Comparison of ENCODE assay signal across 14 cellular contexts in the genomic region with DNA sequence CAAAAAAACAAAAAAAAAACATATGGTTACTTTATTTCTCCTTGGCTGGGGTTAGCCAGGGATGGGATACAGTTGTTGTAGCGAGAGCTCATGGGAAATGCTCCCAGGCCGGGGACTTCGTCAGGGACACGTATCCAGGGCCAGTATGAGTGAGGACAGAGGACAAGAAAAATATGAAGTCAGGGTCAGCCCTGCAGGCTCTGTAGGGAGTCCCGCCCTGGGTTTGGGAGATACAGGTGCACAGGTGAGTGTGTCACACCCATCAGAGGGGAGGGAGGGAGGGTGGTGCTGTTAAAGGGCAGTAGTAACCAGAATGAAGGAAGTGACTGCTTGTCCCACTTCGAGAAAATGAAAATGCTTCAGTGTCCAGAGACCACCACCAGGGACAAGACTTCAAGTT. TPM values are rescaled to one million over a fixed set of nuclear protein-coding genes. Genes with fewer than 3 reads are reported as not detected.
DNase-seq lines count a peak whose midpoint lies in the region; ATAC-seq and TF ChIP-seq lines count a peak whose summit lies in the region.
"Had no signal": no experiment of that assay in that cellular context is flagged by ENCODE, and none has a peak within 500 bp of the region (broad histone marks: within the 10 kb centered on the region; RNA-seq: fewer than 3 reads in every experiment).

No MANE protein-coding gene starts in this region.

- CTCF ChIA-PET in activated CD8-positive, alpha-beta memory T cell treated with anti-CD3 and anti-CD28 coated beads, Interleukin-2, amount 10 ng/mL, durations not matched to agents 7 days and 5 days (lab: Charles Lee), result interaction anchor here (1.0 to 5.4 kb wide), 8 partner anchors 9 to 171 kb away, joined by 3 to 134 read pairs (median 7); no protein-coding TSS in a partner anchor
- CTCF ChIA-PET in activated CD4-positive, alpha-beta memory T cell treated with anti-CD3 and anti-CD28 coated beads for 36 hours (lab: Charles Lee), result interaction anchor here (0.6 to 6.7 kb wide), 9 partner anchors 9 to 396 kb away, joined by 3 to 192 read pairs (median 4); no protein-coding TSS in a partner anchor

- H3K27me3 Mint-ChIP-seq in activated CD8-positive, alpha-beta memory T cell treated with anti-CD3 and anti-CD28 coated beads, Interleukin-2, amount 10 ng/mL, durations not matched to agents 7 days and 5 days, result no peaks in the 10 kb centered on the region
- no peaks in the 10 kb centered on the region for H3K27me3 Mint-ChIP-seq in activated CD4-positive, alpha-beta memory T cell treated with anti-CD3 and anti-CD28 coated beads for 36 hours
- no peaks in the 10 kb centered on the region for H3K27me3 Mint-ChIP-seq in stimulated activated memory B cell treated with anti-CD40 and anti-IgM and Interleukin-4, amounts not matched to agents 10 μg/mL and 1 μg/mL and 100 μg/mL, for 72 hours

- H3K27ac Mint-ChIP-seq in activated CD8-positive, alpha-beta memory T cell treated with anti-CD3 and anti-CD28 coated beads, Interleukin-2, amount 10 ng/mL, durations not matched to agents 7 days and 5 days, result peak overlapping the region; percentile 56
- H3K27ac Mint-ChIP-seq in activated CD4-positive, alpha-beta memory T cell treated with anti-CD3 and anti-CD28 coated beads for 36 hours, result peak overlapping the region; percentile 67
- H3K27ac Mint-ChIP-seq in stimulated activated memory B cell treated with anti-CD40 and anti-IgM and Interleukin-4, amounts not matched to agents 10 μg/mL and 1 μg/mL and 100 μg/mL, for 72 hours, result peak overlapping the region; percentile 74

- DNase-seq in activated CD8-positive, alpha-beta memory T cell treated with anti-CD3 and anti-CD28 coated beads, Interleukin-2, amount 10 ng/mL, durations not matched to agents 7 days and 5 days, result no peak
- DNase-seq in activated CD8-positive, alpha-beta memory T cell treated with anti-CD3 and anti-CD28 coated beads, Interleukin-2, amount 50 U/mL, for 48 hours, result no peak
- DNase-seq in activated CD4-positive, alpha-beta memory T cell treated with anti-CD3 and anti-CD28 coated beads for 36 hours, result no peak
- DNase-seq in foreskin keratinocyte (no peak), MV-4-11 (lab: John Stamatoyannopoulos, UW) (no peak), COR-L47 (lab: John Stamatoyannopoulos, UW) (no peak)
- DNase-seq in stimulated activated CD4-positive, alpha-beta T cell treated with anti-CD3 and anti-CD28 coated beads, Interleukin-1b, Interleukin-23, amount 100 ng/mL, for 48 hours, result no peak
- DNase-seq: activated CD4-positive, alpha-beta T cell treated with anti-CD3 and anti-CD28 coated beads, Interleukin-2, amount 50 U/mL, for 1 hour; DMS53; Kasumi-1; NCI-H2107; nephron progenitor cell; spleen had no signal

- H3K4me1 Mint-ChIP-seq in activated CD8-positive, alpha-beta memory T cell treated with anti-CD3 and anti-CD28 coated beads, Interleukin-2, amount 10 ng/mL, durations not matched to agents 7 days and 5 days, result peaks cover 18% of the 10 kb centered on the region
- H3K4me1 Mint-ChIP-seq in activated CD4-positive, alpha-beta memory T cell treated with anti-CD3 and anti-CD28 coated beads for 36 hours (ENCODE audit: low read depth), result peaks cover 48% of the 10 kb centered on the region
- H3K4me1 Mint-ChIP-seq in stimulated activated memory B cell treated with anti-CD40 and anti-IgM and Interleukin-4, amounts not matched to agents 10 μg/mL and 1 μg/mL and 100 μg/mL, for 72 hours, result peaks cover 40% of the 10 kb centered on the region

- intact Hi-C loops in activated CD4-positive, alpha-beta memory T cell treated with anti-CD3 and anti-CD28 coated beads for 36 hours (cut with micrococcal nuclease), result no loop called here

- H3K36me3 Mint-ChIP-seq in activated CD8-positive, alpha-beta memory T cell treated with anti-CD3 and anti-CD28 coated beads, Interleukin-2, amount 10 ng/mL, durations not matched to agents 7 days and 5 days, result peaks cover 29% of the 10 kb centered on the region
- peaks cover 16% of the 10 kb centered on the region for H3K36me3 Mint-ChIP-seq in activated CD4-positive, alpha-beta memory T cell treated with anti-CD3 and anti-CD28 coated beads for 36 hours
- H3K36me3 Mint-ChIP-seq in stimulated activated memory B cell treated with anti-CD40 and anti-IgM and Interleukin-4, amounts not matched to agents 10 μg/mL and 1 μg/mL and 100 μg/mL, for 72 hours, result peaks cover 35% of the 10 kb centered on the region

- ATAC-seq in activated CD8-positive, alpha-beta memory T cell treated with anti-CD3 and anti-CD28 coated beads, Interleukin-2, amount 10 ng/mL, durations not matched to agents 7 days and 5 days, result no peak
- peak; percentile 18 for ATAC-seq in foreskin keratinocyte
- no peak for ATAC-seq in stimulated activated memory B cell treated with anti-CD40 and anti-IgM and Interleukin-4, amounts not matched to agents 10 μg/mL and 1 μg/mL and 100 μg/mL, for 72 hours

- no peaks in the 10 kb centered on the region for H3K9me3 Mint-ChIP-seq in activated CD8-positive, alpha-beta memory T cell treated with anti-CD3 and anti-CD28 coated beads, Interleukin-2, amount 10 ng/mL, durations not matched to agents 7 days and 5 days (ENCODE audit: low read depth)
- no peaks in the 10 kb centered on the region for H3K9me3 Mint-ChIP-seq in activated CD4-positive, alpha-beta memory T cell treated with anti-CD3 and anti-CD28 coated beads for 36 hours
- H3K9me3 Mint-ChIP-seq in stimulated activated memory B cell treated with anti-CD40 and anti-IgM and Interleukin-4, amounts not matched to agents 10 μg/mL and 1 μg/mL and 100 μg/mL, for 72 hours, result no peaks in the 10 kb centered on the region
- H3K9me3 Mint-ChIP-seq: nephron progenitor cell had no signal

- H3K4me3 Mint-ChIP-seq in activated CD8-positive, alpha-beta memory T cell treated with anti-CD3 and anti-CD28 coated beads, Interleukin-2, amount 10 ng/mL, durations not matched to agents 7 days and 5 days, result no peak overlapping the region
- H3K4me3 Mint-ChIP-seq in activated CD4-positive, alpha-beta memory T cell treated with anti-CD3 and anti-CD28 coated beads for 36 hours, result no peak overlapping the region
- no peak overlapping the region for H3K4me3 Mint-ChIP-seq in stimulated activated memory B cell treated with anti-CD40 and anti-IgM and Interleukin-4, amounts not matched to agents 10 μg/mL and 1 μg/mL and 100 μg/mL, for 72 hours
- H3K4me3 Mint-ChIP-seq: nephron progenitor cell had no signal

- no peaks in the 10 kb centered on the region for H3K27me3 ChIP-seq in foreskin keratinocyte
- H3K27me3 ChIP-seq: spleen had no signal

- no peaks in the 10 kb centered on the region for H3K4me1 ChIP-seq in foreskin keratinocyte

- POLR2A ChIA-PET in activated CD4-positive, alpha-beta memory T cell treated with anti-CD3 and anti-CD28 coated beads for 36 hours (lab: Charles Lee), result no interaction called here

- TF ChIP-seq CTCF in foreskin keratinocyte (conservative IDR thresholded peaks at IDR 0.05), result no peak

- no peak overlapping the region for H3K27ac ChIP-seq in foreskin keratinocyte

RNA-seq across cellular contexts. Expression of a gene that starts 55.6 kb away (rescaled TPM):
- total RNA-seq in activated CD8-positive, alpha-beta memory T cell treated with anti-CD3 and anti-CD28 coated beads, Interleukin-2, amount 10 ng/mL, durations not matched to agents 7 days and 5 days, result 1 to 10 TPM in 1 of 2 experiments, under 1 TPM in 1; 0.42 to 1.2 TPM
- under 1 TPM; 0.69 to 0.75 TPM for total RNA-seq in activated CD4-positive, alpha-beta memory T cell treated with anti-CD3 and anti-CD28 coated beads for 36 hours
- total RNA-seq in foreskin keratinocyte, result 0.07 and 0.14 TPM in 2 replicates
- polyA plus RNA-seq in foreskin keratinocyte, result 0.01 and 0.04 TPM in 2 replicates
